In genomic region chr2:236521556-236521955, GRCh38 we compare ENCODE assay signal across 2 cellular contexts.
A peak's percentile ranks its signal among the peaks of the same experiment; 100 is the strongest.
TF ChIP-seq lines count a peak whose summit lies in the region.

No MANE protein-coding gene starts in this region.

TF ChIP-seq in GM12878, 131 proteins besides CTCF, POLR2A, EP300 and RAD21:
- TF ChIP-seq, protein P1, sequence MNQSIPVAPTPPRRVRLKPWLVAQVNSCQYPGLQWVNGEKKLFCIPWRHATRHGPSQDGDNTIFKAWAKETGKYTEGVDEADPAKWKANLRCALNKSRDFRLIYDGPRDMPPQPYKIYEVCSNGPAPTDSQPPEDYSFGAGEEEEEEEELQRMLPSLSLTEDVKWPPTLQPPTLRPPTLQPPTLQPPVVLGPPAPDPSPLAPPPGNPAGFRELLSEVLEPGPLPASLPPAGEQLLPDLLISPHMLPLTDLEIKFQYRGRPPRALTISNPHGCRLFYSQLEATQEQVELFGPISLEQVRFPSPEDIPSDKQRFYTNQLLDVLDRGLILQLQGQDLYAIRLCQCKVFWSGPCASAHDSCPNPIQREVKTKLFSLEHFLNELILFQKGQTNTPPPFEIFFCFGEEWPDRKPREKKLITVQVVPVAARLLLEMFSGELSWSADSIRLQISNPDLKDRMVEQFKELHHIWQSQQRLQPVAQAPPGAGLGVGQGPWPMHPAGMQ (IDR thresholded peaks at IDR 0.05; ENCODE audit: borderline replicate concordance), result 0 out of 2 replicates have a peak, but pooled peaks have one; percentile 16
- TF ChIP-seq SIN3A (IDR thresholded peaks at IDR 0.05; ENCODE audit: low read depth, low read length), result no peak
- no peak for TF ChIP-seq TARDBP (IDR thresholded peaks at IDR 0.05; ENCODE audit: borderline replicate concordance)

TF ChIP-seq in HEK293T, 16 proteins besides CTCF, POLR2A, EP300 and RAD21:
- no peak for TF ChIP-seq LEF1 (IDR thresholded peaks at IDR 0.05; ENCODE audit: borderline replicate concordance)
- no peak for TF ChIP-seq TARDBP (IDR thresholded peaks at IDR 0.05)
- TF ChIP-seq SP1 (IDR thresholded peaks at IDR 0.05), result no peak
- TF ChIP-seq HDGF (IDR thresholded peaks at IDR 0.05; ENCODE audit: borderline replicate concordance), result no peak
- no peak for TF ChIP-seq ZNF384 (IDR thresholded peaks at IDR 0.05)
- no peak for TF ChIP-seq CTBP1 (IDR thresholded peaks at IDR 0.05; ENCODE audit: borderline replicate concordance)
- no peak for TF ChIP-seq FOXM1 (IDR thresholded peaks at IDR 0.05; ENCODE audit: borderline replicate concordance)
- no peak for TF ChIP-seq ELF4 (IDR thresholded peaks at IDR 0.05)
